ENCODE assay signal across 10 cellular contexts in genomic region chr10:14586901-14587300, GRCh38.
DNase-seq lines count a peak whose midpoint lies in the region; ATAC-seq and TF ChIP-seq lines count a peak whose summit lies in the region.
"Had no signal": no experiment of that assay in that cellular context is flagged by ENCODE, and none has a peak within 500 bp of the region (broad histone marks: within the 10 kb centered on the region; RNA-seq: fewer than 3 reads in every experiment).

No MANE protein-coding gene starts in this region.

- no peak for DNase-seq in Caco-2
- DNase-seq in activated naive CD4-positive, alpha-beta T cell treated with anti-CD3 and anti-CD28 coated beads for 36 hours, result peak; percentile 80
- peak in 8 of 9 donors; percentile 54 to 96 (median 82) for DNase-seq in naive thymus-derived CD4-positive, alpha-beta T cell
- DNase-seq in lower leg skin (ENCODE audit: low spot score in 2 of 2), result no peak
- no peak for DNase-seq in NCI-H2107 (lab: John Stamatoyannopoulos, UW)
- no peak for DNase-seq in left ventricle myocardium superior
- DNase-seq: mesendoderm had no signal

- H3K79me2 ChIP-seq in OCI-LY1 (ENCODE audit: insufficient read depth, low read length), result peaks cover 100% of the 10 kb centered on the region

- no peaks in the 10 kb centered on the region for H3K27me3 ChIP-seq in Caco-2 (replicated peaks; ENCODE audit: control insufficient read depth, insufficient read depth, low read length)
- H3K27me3 ChIP-seq in OCI-LY1 (ENCODE audit: insufficient read depth, low read length), result no peaks in the 10 kb centered on the region
- no peaks in the 10 kb centered on the region for H3K27me3 ChIP-seq in naive thymus-derived CD4-positive, alpha-beta T cell (ENCODE audit: control insufficient read depth in 2 of 2, insufficient read depth in 2 of 2, low read length in 2 of 2)
- H3K27me3 ChIP-seq: vagina had no signal

- no peak overlapping the region for H2AFZ ChIP-seq in OCI-LY1 (ENCODE audit: low read length)

- H3K36me3 ChIP-seq in Caco-2 (ENCODE audit: control insufficient read depth, insufficient read depth, low read length), result peaks cover under 1% of the 10 kb centered on the region; the same call in 1 of the 2 replicates
- H3K36me3 ChIP-seq in OCI-LY1 (ENCODE audit: insufficient read depth, low read length), result peaks cover 59% of the 10 kb centered on the region
- no peaks in the 10 kb centered on the region for H3K36me3 ChIP-seq in naive thymus-derived CD4-positive, alpha-beta T cell (ENCODE audit: control insufficient read depth in 2 of 3, insufficient read depth in 3 of 3, low read length in 3 of 3)
- H3K36me3 ChIP-seq: vagina had no signal

- no peak overlapping the region for H3K4me3 Mint-ChIP-seq in Caco-2 (ENCODE audit: unreplicated experiment)
- H3K4me3 Mint-ChIP-seq in activated naive CD4-positive, alpha-beta T cell treated with anti-CD3 and anti-CD28 coated beads for 36 hours, result no peak overlapping the region
- H3K4me3 Mint-ChIP-seq in naive thymus-derived CD4-positive, alpha-beta T cell, result peak overlapping the region; percentile 51 to 87 (median 78)

- intact Hi-C loops in Caco-2 (cut with micrococcal nuclease; ENCODE audit: unreplicated experiment) (no loop called here), lower leg skin (cut with DNase I; ENCODE audit: low total_unique reads) (no loop called here), left ventricle myocardium superior (cut with micrococcal nuclease) (no loop called here)
- intact Hi-C loops in activated naive CD4-positive, alpha-beta T cell treated with anti-CD3 and anti-CD28 coated beads for 36 hours (cut with micrococcal nuclease), result loop anchor here (5.0 kb wide), 1 partner anchor 35 kb away; no protein-coding TSS in a partner anchor
- intact Hi-C loops in naive thymus-derived CD4-positive, alpha-beta T cell (cut with micrococcal nuclease), result loop anchor here (1.0 to 5.0 kb wide), 7 partner anchors 15 to 250 kb away; partner anchors contain the start of genes CDNF (in 2 of the 2), HSPA14 (in 2 of the 2) and MSANTD7 (in 2 of the 2)

- H3K4me3 ChIP-seq in Caco-2 (ENCODE audit: low read depth, low read length) (no peak overlapping the region), OCI-LY1 (ENCODE audit: low read depth, low read length, poor library complexity, severe bottlenecking) (no peak overlapping the region), lower leg skin (ENCODE audit: low read depth, poor library complexity, severe bottlenecking) (no peak overlapping the region)
- H3K4me3 ChIP-seq in naive thymus-derived CD4-positive, alpha-beta T cell (ENCODE audit: low read length), result peak overlapping the region; percentile 6
- H3K4me3 ChIP-seq: vagina had no signal

- TF ChIP-seq CTCF in Caco-2 (IDR thresholded peaks at IDR 0.05; ENCODE audit: insufficient read depth in 1 of 2, low read depth in 1 of 2, low read length in 1 of 2, severe bottlenecking in 1 of 2, unreplicated experiment in 1 of 2), result no peak
- no peak for TF ChIP-seq CTCF in OCI-LY1 (IDR thresholded peaks at IDR 0.05; ENCODE audit: low read length)
- TF ChIP-seq CTCF in lower leg skin (IDR thresholded peaks at IDR 0.05), result no peak

- POLR2A ChIA-PET in Caco-2 (lab: Charles Lee), result no interaction called here
- POLR2A ChIA-PET in naive thymus-derived CD4-positive, alpha-beta T cell (lab: Charles Lee), result interaction anchor here (0.9 to 20.1 kb wide), 4 partner anchors 18 to 43 kb away, joined by 3 to 429 read pairs (median 8); no protein-coding TSS in a partner anchor

- no peak for TF ChIP-seq POLR2A in lower leg skin (IDR thresholded peaks at IDR 0.05)

- peaks cover 96% of the 10 kb centered on the region for H3K36me3 Mint-ChIP-seq in Caco-2 (ENCODE audit: insufficient read depth, unreplicated experiment)
- H3K36me3 Mint-ChIP-seq in activated naive CD4-positive, alpha-beta T cell treated with anti-CD3 and anti-CD28 coated beads for 36 hours (ENCODE audit: low read depth), result peaks cover 32% of the 10 kb centered on the region
- peaks cover 0 to 26% (median 5%) of the 10 kb centered on the region in 5 donors for H3K36me3 Mint-ChIP-seq in naive thymus-derived CD4-positive, alpha-beta T cell

- peak overlapping the region; percentile 67; the same call in 1 of the 2 replicates for H3K4me2 ChIP-seq in OCI-LY1 (ENCODE audit: low read length)

- CTCF ChIA-PET in Caco-2 (lab: Charles Lee), result no interaction called here
- CTCF ChIA-PET in activated naive CD4-positive, alpha-beta T cell treated with anti-CD3 and anti-CD28 coated beads for 36 hours (lab: Charles Lee), result interaction anchor here (1.4 kb wide), 1 partner anchor 251 kb away, joined by 3 read pairs; the partner anchor contains the start of genes CDNF, HSPA14 and MSANTD7
- CTCF ChIA-PET in naive thymus-derived CD4-positive, alpha-beta T cell (lab: Charles Lee), result no interaction called here

- no peaks in the 10 kb centered on the region for H4K20me1 ChIP-seq in OCI-LY1 (ENCODE audit: insufficient read depth, low read length)

- H3K9ac ChIP-seq in OCI-LY1 (ENCODE audit: low read length), result no peak overlapping the region; the same call in 1 of the 2 replicates

- H3K4me1 ChIP-seq in Caco-2 (peaks cover 77% of the 10 kb centered on the region), OCI-LY1 (ENCODE audit: insufficient read depth, low read length, severe bottlenecking) (peaks cover 99% of the 10 kb centered on the region)
- H3K4me1 ChIP-seq in naive thymus-derived CD4-positive, alpha-beta T cell (ENCODE audit: control insufficient read depth in 2 of 2, insufficient read depth in 2 of 2, low read length in 2 of 2), result peaks cover 80 to 86% of the 10 kb centered on the region in 2 donors

- WGBS in lower leg skin, 2 donors, result 88 to 89% methylated on average over 6 of the region's 6 CpGs

- peak overlapping the region; percentile 82 for H3K27ac ChIP-seq in OCI-LY1 (ENCODE audit: low read depth, low read length, poor library complexity, severe bottlenecking)
- peak overlapping the region; percentile 83 for H3K27ac ChIP-seq in naive thymus-derived CD4-positive, alpha-beta T cell (ENCODE audit: low read depth, low read length)

- no peaks in the 10 kb centered on the region for H3F3A ChIP-seq in OCI-LY1 (ENCODE audit: insufficient read depth, low read length)

- H3K9me3 Mint-ChIP-seq in Caco-2 (ENCODE audit: unreplicated experiment), result peaks cover 8% of the 10 kb centered on the region
- H3K9me3 Mint-ChIP-seq in activated naive CD4-positive, alpha-beta T cell treated with anti-CD3 and anti-CD28 coated beads for 36 hours, result no peaks in the 10 kb centered on the region
- H3K9me3 Mint-ChIP-seq in naive thymus-derived CD4-positive, alpha-beta T cell, result peaks cover 0 to 3% (median 0%) of the 10 kb centered on the region in 11 donors

- BruUV-seq in Caco-2 (replicated peaks; lab: Mats Ljungman, UMichigan), result no TSS peak

- H3K27ac Mint-ChIP-seq in Caco-2 (ENCODE audit: unreplicated experiment), result peak overlapping the region; percentile 76
- peak overlapping the region; percentile 97 for H3K27ac Mint-ChIP-seq in activated naive CD4-positive, alpha-beta T cell treated with anti-CD3 and anti-CD28 coated beads for 36 hours
- H3K27ac Mint-ChIP-seq in naive thymus-derived CD4-positive, alpha-beta T cell, result peak overlapping the region; percentile 96 to 100 (median 99)

- no peaks in the 10 kb centered on the region for H3K9me2 ChIP-seq in OCI-LY1 (ENCODE audit: low read depth, low read length)

- H3K27me3 Mint-ChIP-seq in Caco-2 (ENCODE audit: insufficient read depth, unreplicated experiment), result no peaks in the 10 kb centered on the region
- no peaks in the 10 kb centered on the region for H3K27me3 Mint-ChIP-seq in activated naive CD4-positive, alpha-beta T cell treated with anti-CD3 and anti-CD28 coated beads for 36 hours (ENCODE audit: low read depth)
- no peaks in the 10 kb centered on the region for H3K27me3 Mint-ChIP-seq in naive thymus-derived CD4-positive, alpha-beta T cell

- no peaks in the 10 kb centered on the region for H3K9me3 ChIP-seq in Caco-2
- H3K9me3 ChIP-seq in OCI-LY1 (ENCODE audit: low read length), result no peaks in the 10 kb centered on the region
- H3K9me3 ChIP-seq in naive thymus-derived CD4-positive, alpha-beta T cell (ENCODE audit: control insufficient read depth in 2 of 3, low read length in 3 of 3), result no peaks in the 10 kb centered on the region
- H3K9me3 ChIP-seq: vagina had no signal

- ATAC-seq in naive thymus-derived CD4-positive, alpha-beta T cell, result peak; percentile 67
- ATAC-seq in GM19324 (IDR thresholded peaks at IDR 0.05; ENCODE audit: low FRiP score, unreplicated experiment) (no peak), left ventricle myocardium superior (no peak)

- H3K4me1 Mint-ChIP-seq in Caco-2 (ENCODE audit: low read depth, unreplicated experiment), result peaks cover 73% of the 10 kb centered on the region
- H3K4me1 Mint-ChIP-seq in activated naive CD4-positive, alpha-beta T cell treated with anti-CD3 and anti-CD28 coated beads for 36 hours (ENCODE audit: low read depth), result peaks cover 93% of the 10 kb centered on the region
- peaks cover 62 to 99% (median 97%) of the 10 kb centered on the region in 7 donors for H3K4me1 Mint-ChIP-seq in naive thymus-derived CD4-positive, alpha-beta T cell

Comparison
In these comparisons a context has a peak if more than half of its experiments do, and no peak if none do; other contexts are left out.
1. DNase-seq: peak in activated naive CD4-positive, alpha-beta T cell treated with anti-CD3 and anti-CD28 coated beads for 36 hours (single experiment) and naive thymus-derived CD4-positive, alpha-beta T cell (8 of 9); none in Caco-2 (0 of 2), lower leg skin (0 of 2), NCI-H2107 (single experiment) and left ventricle myocardium superior (single experiment).
2. H3K4me3 Mint-ChIP-seq: peak in naive thymus-derived CD4-positive, alpha-beta T cell (10 of 10); none in Caco-2 (single experiment) and activated naive CD4-positive, alpha-beta T cell treated with anti-CD3 and anti-CD28 coated beads for 36 hours (single experiment).
3. intact Hi-C loops: an anchor here in activated naive CD4-positive, alpha-beta T cell treated with anti-CD3 and anti-CD28 coated beads for 36 hours (5.0 kb wide) and naive thymus-derived CD4-positive, alpha-beta T cell (1.0 to 5.0 kb wide); none called in Caco-2, lower leg skin and left ventricle myocardium superior.
4. Peak in every context shown above with its lines, with median percentiles within 50 percentile points of each other: H3K27ac Mint-ChIP-seq.